2 cellular contexts compared by ENCODE assay signal in genomic region chr19:55650602-55651230, GRCh38.
TF ChIP-seq lines count a peak whose summit lies in the region.

No MANE protein-coding gene starts in this region.

TF ChIP-seq in HEK293, 187 proteins besides CTCF, POLR2A, EP300 and RAD21:
- TF ChIP-seq PRDM10 (tag by site-specific recombination; IDR thresholded peaks at IDR 0.05) (peak; percentile 45; the same call in 1 of the 2 replicates), ZNF624 (tag by site-specific recombination; IDR thresholded peaks at IDR 0.05) (no peak), ZNF121 (tag by site-specific recombination; IDR thresholded peaks at IDR 0.05) (no peak)

TF ChIP-seq in GM12878, 131 proteins besides CTCF, POLR2A, EP300 and RAD21:
- TF ChIP-seq NFIC (IDR thresholded peaks at IDR 0.05; ENCODE audit: low read depth, low read length) (no peak), USF2 (IDR thresholded peaks at IDR 0.05; ENCODE audit: borderline replicate concordance, low read depth, low read length) (no peak), ZNF687 (IDR thresholded peaks at IDR 0.05) (no peak), CEBPZ (IDR thresholded peaks at IDR 0.05; ENCODE audit: low read depth, low read length) (no peak), RUNX3 (IDR thresholded peaks at IDR 0.05; ENCODE audit: low read length) (no peak), E2F4 (IDR thresholded peaks at IDR 0.05; ENCODE audit: low read depth, low read length) (no peak), ZBTB40 (IDR thresholded peaks at IDR 0.05; ENCODE audit: borderline replicate concordance) (no peak)
